27 cellular contexts compared by ENCODE assay signal in genomic region chr6:159399953-159400352, GRCh38.
"Had no signal": no experiment of that assay in that cellular context is flagged by ENCODE, and none has a peak within 500 bp of the region (broad histone marks: within the 10 kb centered on the region; RNA-seq: fewer than 3 reads in every experiment).

No MANE protein-coding gene starts in this region.

- H3K4me1 Mint-ChIP-seq: mesothelial cell of epicardium; naive thymus-derived CD4-positive, alpha-beta T cell; neural crest cell; stimulated activated memory B cell treated with anti-CD40 and anti-IgM and Interleukin-4, amounts not matched to agents 10 μg/mL and 1 μg/mL and 100 μg/mL, for 72 hours; stimulated activated naive CD8-positive, alpha-beta T cell treated with anti-CD3 and anti-CD28 coated beads, Interleukin-15, amount 100 ng/mL, for 72 hours had no signal

- H3K9me3 Mint-ChIP-seq: natural killer cell treated with Interleukin-12 subunit alpha and Interleukin-12 subunit beta and Interleukin-15 and Interleukin-18, amount 100 ng/mL, for 72 hours; neural crest cell; stimulated activated naive CD8-positive, alpha-beta T cell treated with anti-CD3 and anti-CD28 coated beads, Interleukin-15, amount 100 ng/mL, for 72 hours; type B pancreatic cell had no signal

- H2AFZ ChIP-seq: parathyroid adenoma had no signal

- ATAC-seq: lower lobe of right lung; naive thymus-derived CD4-positive, alpha-beta T cell; natural killer cell treated with Interleukin-12 subunit alpha and Interleukin-12 subunit beta and Interleukin-15 and Interleukin-18, amount 100 ng/mL, for 72 hours; stimulated activated memory B cell treated with anti-CD40 and anti-IgM and Interleukin-4, amounts not matched to agents 10 μg/mL and 1 μg/mL and 100 μg/mL, for 72 hours; stimulated activated naive CD8-positive, alpha-beta T cell treated with anti-CD3 and anti-CD28 coated beads, Interleukin-15, amount 100 ng/mL, for 72 hours had no signal

- H3K27ac ChIP-seq: lower lobe of right lung, neutrophil, parathyroid adenoma, psoas muscle, sigmoid colon, tibial nerve, vagina had no signal

- H3K4me3 ChIP-seq: heart left ventricle, lower lobe of right lung, psoas muscle, sigmoid colon, smooth muscle cell, tibial nerve, vagina had no signal

- H3K27me3 ChIP-seq: neutrophil, sigmoid colon, tibial nerve, vagina had no signal

- DNase-seq: glutamatergic neuron; hypothalamus; islet precursor cell; lower lobe of right lung; mesendoderm; naive thymus-derived CD4-positive, alpha-beta T cell; occipital lobe; sigmoid colon; stimulated activated CD4-positive, alpha-beta T cell treated with anti-CD3 and anti-CD28 coated beads, Interleukin-1b, Interleukin-23, amount 100 ng/mL, for 48 hours; stimulated activated CD4-positive, alpha-beta T cell treated with anti-CD3 and anti-CD28 coated beads, Interleukin-2, amount 100 ng/mL, for 48 hours; stimulated activated CD4-positive, alpha-beta T cell treated with anti-CD3 and anti-CD28 coated beads, Interleukin-4, amount 100 ng/mL, for 4 hours; stimulated activated CD8-positive, alpha-beta memory T cell treated with anti-CD3 and anti-CD28 coated beads, Interleukin-4, amount 100 ng/mL, for 48 hours; stimulated activated naive CD4-positive, alpha-beta T cell treated with Interleukin-2 at 50 U/mL for 16 hours; stimulated activated naive CD8-positive, alpha-beta T cell treated with anti-CD3 and anti-CD28 coated beads, Interleukin-15, amount 100 ng/mL, for 72 hours; substantia nigra had no signal

- H3K36me3 ChIP-seq: heart left ventricle, lower lobe of right lung, neutrophil, sigmoid colon, tibial nerve, vagina had no signal

- H3K79me2 ChIP-seq: parathyroid adenoma had no signal

- H3K36me3 Mint-ChIP-seq: mesothelial cell of epicardium; naive thymus-derived CD4-positive, alpha-beta T cell; natural killer cell treated with Interleukin-12 subunit alpha and Interleukin-12 subunit beta and Interleukin-15 and Interleukin-18, amount 100 ng/mL, for 72 hours; stimulated activated memory B cell treated with anti-CD40 and anti-IgM and Interleukin-4, amounts not matched to agents 10 μg/mL and 1 μg/mL and 100 μg/mL, for 72 hours; type B pancreatic cell had no signal

- H3K9me3 ChIP-seq: heart left ventricle, lower lobe of right lung, neutrophil, psoas muscle, sigmoid colon, tibial nerve, vagina had no signal

- H3K4me2 ChIP-seq: smooth muscle cell had no signal

- H3K27ac Mint-ChIP-seq: mesothelial cell of epicardium; naive thymus-derived CD4-positive, alpha-beta T cell; natural killer cell treated with Interleukin-12 subunit alpha and Interleukin-12 subunit beta and Interleukin-15 and Interleukin-18, amount 100 ng/mL, for 72 hours; stimulated activated memory B cell treated with anti-CD40 and anti-IgM and Interleukin-4, amounts not matched to agents 10 μg/mL and 1 μg/mL and 100 μg/mL, for 72 hours; stimulated activated naive CD8-positive, alpha-beta T cell treated with anti-CD3 and anti-CD28 coated beads, Interleukin-15, amount 100 ng/mL, for 72 hours; type B pancreatic cell had no signal

- H3K9ac ChIP-seq: parathyroid adenoma had no signal

- H3K4me3 Mint-ChIP-seq: mesothelial cell of epicardium; naive thymus-derived CD4-positive, alpha-beta T cell; natural killer cell treated with Interleukin-12 subunit alpha and Interleukin-12 subunit beta and Interleukin-15 and Interleukin-18, amount 100 ng/mL, for 72 hours; neural crest cell; stimulated activated memory B cell treated with anti-CD40 and anti-IgM and Interleukin-4, amounts not matched to agents 10 μg/mL and 1 μg/mL and 100 μg/mL, for 72 hours; stimulated activated naive CD8-positive, alpha-beta T cell treated with anti-CD3 and anti-CD28 coated beads, Interleukin-15, amount 100 ng/mL, for 72 hours; type B pancreatic cell had no signal

- H3K27me3 Mint-ChIP-seq: type B pancreatic cell had no signal

- H3K4me1 ChIP-seq: lower lobe of right lung, parathyroid adenoma, psoas muscle, sigmoid colon, tibial nerve, vagina had no signal
